In the genomic region with DNA sequence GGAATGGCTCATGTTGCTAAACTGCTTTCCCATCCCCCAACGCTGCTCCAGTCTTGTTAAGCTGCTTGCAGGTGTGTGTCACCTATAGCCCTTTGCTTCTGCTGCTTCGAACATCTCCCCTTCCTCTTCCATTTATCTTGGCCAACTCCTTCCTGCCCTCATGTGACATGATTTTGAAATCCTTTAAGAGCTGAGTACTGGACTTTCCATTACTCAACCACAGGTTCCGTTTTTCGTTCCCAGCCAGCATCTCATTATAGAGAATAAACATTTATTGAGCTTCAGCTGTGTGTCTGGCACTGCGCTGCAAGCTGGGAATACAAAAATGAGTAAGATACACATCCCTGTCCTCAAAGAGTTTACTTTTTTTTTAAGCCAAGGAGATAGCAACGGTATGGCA, we compare ENCODE assay signal across 1 cellular context.
TF ChIP-seq lines count a peak whose summit lies in the region.

No MANE protein-coding gene starts in this region.

TF ChIP-seq in HepG2, 621 proteins besides CTCF, POLR2A, EP300 and RAD21 (continued from another document):
- no peak for TF ChIP-seq SNAPC4 (CRISPR knock-in tag; IDR thresholded peaks at IDR 0.05)
- TF ChIP-seq EED (CRISPR knock-in tag; IDR thresholded peaks at IDR 0.05): no peak
- TF ChIP-seq ZNF879 (CRISPR knock-in tag; IDR thresholded peaks at IDR 0.05): no peak
- TF ChIP-seq ELF1 (CRISPR knock-in tag; IDR thresholded peaks at IDR 0.05): no peak
- no peak for TF ChIP-seq POLR2AphosphoS5 (IDR thresholded peaks at IDR 0.05; ENCODE audit: low read depth, low read length)
- no peak for TF ChIP-seq NCOA2 (CRISPR knock-in tag; IDR thresholded peaks at IDR 0.05)
- no peak for TF ChIP-seq ZFP41 (CRISPR knock-in tag; IDR thresholded peaks at IDR 0.05; ENCODE audit: borderline replicate concordance)
- no peak for TF ChIP-seq ATF2 (CRISPR knock-in tag; IDR thresholded peaks at IDR 0.05)
- TF ChIP-seq ZSCAN21 (CRISPR knock-in tag; IDR thresholded peaks at IDR 0.05; ENCODE audit: borderline replicate concordance): no peak
- TF ChIP-seq HOMEZ (CRISPR knock-in tag; IDR thresholded peaks at IDR 0.05; ENCODE audit: low read depth): no peak
- no peak for TF ChIP-seq ZNF225 (CRISPR knock-in tag; IDR thresholded peaks at IDR 0.05)
- TF ChIP-seq, protein P1, sequence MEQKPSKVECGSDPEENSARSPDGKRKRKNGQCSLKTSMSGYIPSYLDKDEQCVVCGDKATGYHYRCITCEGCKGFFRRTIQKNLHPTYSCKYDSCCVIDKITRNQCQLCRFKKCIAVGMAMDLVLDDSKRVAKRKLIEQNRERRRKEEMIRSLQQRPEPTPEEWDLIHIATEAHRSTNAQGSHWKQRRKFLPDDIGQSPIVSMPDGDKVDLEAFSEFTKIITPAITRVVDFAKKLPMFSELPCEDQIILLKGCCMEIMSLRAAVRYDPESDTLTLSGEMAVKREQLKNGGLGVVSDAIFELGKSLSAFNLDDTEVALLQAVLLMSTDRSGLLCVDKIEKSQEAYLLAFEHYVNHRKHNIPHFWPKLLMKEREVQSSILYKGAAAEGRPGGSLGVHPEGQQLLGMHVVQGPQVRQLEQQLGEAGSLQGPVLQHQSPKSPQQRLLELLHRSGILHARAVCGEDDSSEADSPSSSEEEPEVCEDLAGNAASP (CRISPR knock-in tag; IDR thresholded peaks at IDR 0.05; ENCODE audit: borderline replicate concordance): no peak
- no peak for TF ChIP-seq ZBTB44 (CRISPR knock-in tag; IDR thresholded peaks at IDR 0.05)
- TF ChIP-seq SRY (CRISPR knock-in tag; IDR thresholded peaks at IDR 0.05): no peak
- TF ChIP-seq ZNF615 (CRISPR knock-in tag; IDR thresholded peaks at IDR 0.05; ENCODE audit: borderline replicate concordance): no peak
- no peak for TF ChIP-seq HNRNPLL (IDR thresholded peaks at IDR 0.05; ENCODE audit: low read depth, low read length, poor library complexity, severe bottlenecking)
- TF ChIP-seq ZNF562 (CRISPR knock-in tag; IDR thresholded peaks at IDR 0.05; ENCODE audit: borderline replicate concordance): no peak
- no peak for TF ChIP-seq ETV5 (CRISPR knock-in tag; IDR thresholded peaks at IDR 0.05; ENCODE audit: borderline replicate concordance)
